8 cellular contexts compared by ENCODE assay signal in the genomic region with DNA sequence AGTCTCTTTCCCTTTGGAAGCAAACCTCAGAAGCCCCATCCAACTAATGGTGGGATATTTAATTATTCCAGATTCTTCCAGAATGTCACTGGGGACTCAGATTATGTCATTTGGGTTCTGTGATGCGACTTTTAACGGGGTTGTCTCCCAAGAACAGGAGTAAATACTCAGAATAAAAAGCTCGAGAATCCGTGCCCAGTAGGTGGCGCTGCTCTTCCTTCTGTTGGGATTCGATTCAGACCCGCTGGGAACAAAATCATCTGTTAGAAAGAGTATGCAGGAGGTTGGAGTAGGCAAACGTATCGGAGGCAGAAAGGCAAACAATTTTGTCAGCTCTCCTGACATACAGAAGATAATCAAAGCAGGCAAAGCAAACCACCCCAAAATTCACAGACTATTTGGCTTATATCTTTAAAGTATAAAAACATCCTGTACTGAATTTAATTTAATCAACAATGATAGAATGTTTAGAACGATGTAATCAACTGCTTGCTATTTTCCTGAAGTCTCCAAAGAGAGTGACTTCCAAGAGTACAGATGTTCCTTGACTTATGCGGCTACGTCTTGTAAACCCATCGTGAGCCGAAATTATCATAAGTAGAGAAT.
DNase-seq lines count a peak whose midpoint lies in the region; ATAC-seq and TF ChIP-seq lines count a peak whose summit lies in the region.

No MANE protein-coding gene starts in this region.

- H3K4me3 ChIP-seq in A673 (ENCODE audit: low read depth, low read length, poor library complexity, severe bottlenecking), result no peak overlapping the region
- H3K4me3 ChIP-seq in MM.1S (ENCODE audit: low read length), result no peak overlapping the region
- H3K4me3 ChIP-seq in gastroesophageal sphincter, result no peak overlapping the region
- no peak overlapping the region for H3K4me3 ChIP-seq in osteoblast (ENCODE audit: insufficient read depth, low read length)
- no peak overlapping the region for H3K4me3 ChIP-seq in tibial artery

- intact Hi-C loops in A673 (cut with micrococcal nuclease; ENCODE audit: unreplicated experiment) (loop anchor here (1.0 to 5.0 kb wide), 2 partner anchors 412 to 516 kb away; no protein-coding TSS in a partner anchor), tibial artery (cut with DNase I; ENCODE audit: low total_unique reads) (loop anchor here (5.0 to 10.0 kb wide), 2 partner anchors 36 to 169 kb away; partner anchors contain the start of gene RAI14)

- peak; percentile 94 for TF ChIP-seq CTCF in A673 (conservative IDR thresholded peaks at IDR 0.05; ENCODE audit: low read depth, low read length)
- peak; percentile 87 for TF ChIP-seq CTCF in MM.1S (IDR thresholded peaks at IDR 0.05; ENCODE audit: low read length)
- peak; percentile 83 to 87 (median 86) for TF ChIP-seq CTCF in gastroesophageal sphincter (IDR thresholded peaks at IDR 0.05)
- peak; percentile 91 for TF ChIP-seq CTCF in osteoblast (IDR thresholded peaks at IDR 0.05; ENCODE audit: extremely low read depth, low read depth, low read length)
- TF ChIP-seq CTCF in tibial artery (IDR thresholded peaks at IDR 0.05), result peak; percentile 75 to 83

- 4 to 9% methylated on average over 11 to 14 of the region's 14 CpGs for WGBS in gastroesophageal sphincter (ENCODE audit: low coverage in 1 of 2), 2 donors

- H3K9ac ChIP-seq in MM.1S (ENCODE audit: low read length), result no peak overlapping the region

- BruUV-seq in A673 (replicated peaks; lab: Mats Ljungman, UMichigan), result no TSS peak

- no peak for TF ChIP-seq POLR2A in gastroesophageal sphincter (IDR thresholded peaks at IDR 0.05)

- no peak for TF ChIP-seq EP300 in gastroesophageal sphincter (IDR thresholded peaks at IDR 0.05)

- ATAC-seq in GM18873 (IDR thresholded peaks at IDR 0.05; ENCODE audit: low FRiP score, unreplicated experiment), result peak; percentile 55
- ATAC-seq in gastroesophageal sphincter, result peak; percentile 62

- H2AFZ ChIP-seq in MM.1S (ENCODE audit: low read length) (peak overlapping the region; percentile 8; the same call in 1 of the 2 replicates), osteoblast (ENCODE audit: low read length) (peak overlapping the region; percentile 48)

- H3K4me1 ChIP-seq in A673 (ENCODE audit: insufficient read depth, low read length, poor library complexity, severe bottlenecking), result peaks cover 7% of the 10 kb centered on the region
- no peaks in the 10 kb centered on the region for H3K4me1 ChIP-seq in MM.1S (ENCODE audit: low read length)
- H3K4me1 ChIP-seq in gastroesophageal sphincter, result peaks cover 5 to 29% (median 6%) of the 10 kb centered on the region in 3 donors
- H3K4me1 ChIP-seq in osteoblast (ENCODE audit: insufficient read depth, low read length), result peaks cover 51% of the 10 kb centered on the region
- H3K4me1 ChIP-seq in tibial artery, result peaks cover 0 to 48% (median 26%) of the 10 kb centered on the region in 4 donors

- H4K20me1 ChIP-seq in MM.1S (ENCODE audit: insufficient read depth, low read length) (no peaks in the 10 kb centered on the region), osteoblast (ENCODE audit: insufficient read depth, low read length) (no peaks in the 10 kb centered on the region)

- H3K36me3 ChIP-seq in A673 (ENCODE audit: insufficient read depth, low read length, poor library complexity, severe bottlenecking) (no peaks in the 10 kb centered on the region), MM.1S (replicated peaks; ENCODE audit: insufficient read depth, low read length) (no peaks in the 10 kb centered on the region), gastroesophageal sphincter (no peaks in the 10 kb centered on the region), osteoblast (ENCODE audit: insufficient read depth, low read length) (no peaks in the 10 kb centered on the region), tibial artery (no peaks in the 10 kb centered on the region)

- DNase-seq in A673 (ENCODE audit: low spot score) (peak; percentile 87), MM.1S (peak; percentile 78), RPMI8226 (peak; percentile 60), osteoblast (ENCODE audit: insufficient read length, low spot score, missing footprints) (peak; percentile 78), tibial artery (peak; percentile 81 to 89)
- DNase-seq in activated effector memory CD4-positive, alpha-beta T cell treated with Interleukin-2 at 50 U/mL for 16 hours, result peak; percentile 35

- H3K79me2 ChIP-seq in MM.1S (ENCODE audit: low read length), result no peaks in the 10 kb centered on the region
- H3K79me2 ChIP-seq in osteoblast (ENCODE audit: insufficient read depth, low read length), result no peaks in the 10 kb centered on the region

- H3K4me2 ChIP-seq in MM.1S (ENCODE audit: low read depth, low read length) (no peak overlapping the region), osteoblast (ENCODE audit: insufficient read depth, low read length) (peak overlapping the region; percentile 56)

- H3K27me3 ChIP-seq in A673 (replicated peaks; ENCODE audit: insufficient read depth, low read depth, low read length, poor library complexity), result no peaks in the 10 kb centered on the region
- no peaks in the 10 kb centered on the region for H3K27me3 ChIP-seq in MM.1S (replicated peaks; ENCODE audit: insufficient read depth, low read length)
- H3K27me3 ChIP-seq in gastroesophageal sphincter, result no peaks in the 10 kb centered on the region
- no peaks in the 10 kb centered on the region for H3K27me3 ChIP-seq in osteoblast (ENCODE audit: insufficient read depth, low read length)
- H3K27me3 ChIP-seq in tibial artery, result no peaks in the 10 kb centered on the region

- H3F3A ChIP-seq in MM.1S (ENCODE audit: insufficient read depth, low read length), result no peaks in the 10 kb centered on the region

- POLR2A ChIA-PET in A673 (lab: Charles Lee; ENCODE audit: low non-redundant PET), result no interaction called here

- CTCF ChIA-PET in A673 (lab: Charles Lee), result interaction anchor here (0.7 to 1.2 kb wide), 5 partner anchors 12 to 411 kb away, joined by 3 to 7 read pairs (median 3); no protein-coding TSS in a partner anchor

- H3K27ac ChIP-seq in A673 (ENCODE audit: low read depth, low read length, poor library complexity, severe bottlenecking) (no peak overlapping the region), MM.1S (ENCODE audit: low read length) (no peak overlapping the region), gastroesophageal sphincter (peak overlapping the region in 3 of 4 donors; percentile 77 to 82 (median 79)), osteoblast (ENCODE audit: low read depth, low read length) (peak overlapping the region; percentile 94), tibial artery (peak overlapping the region; percentile 65)

- no peaks in the 10 kb centered on the region for H3K9me2 ChIP-seq in MM.1S (replicated peaks; ENCODE audit: insufficient read depth, low read length)

- H3K9me3 ChIP-seq in A673 (ENCODE audit: low read depth, low read length, poor library complexity, severe bottlenecking) (no peaks in the 10 kb centered on the region), MM.1S (replicated peaks; ENCODE audit: insufficient read depth, low read length) (no peaks in the 10 kb centered on the region), gastroesophageal sphincter (peaks cover 0 to 8% (median 0%) of the 10 kb centered on the region in 3 donors), osteoblast (ENCODE audit: low read depth, low read length) (no peaks in the 10 kb centered on the region), tibial artery (no peaks in the 10 kb centered on the region)

Comparison
In these comparisons a context has a peak if more than half of its experiments do, and no peak if none do; other contexts are left out.
1. DNase-seq: peak in every context shown above with its lines; median percentile 87 in A673; 85 in tibial artery; 78 in MM.1S; 78 in osteoblast; 60 in RPMI8226; 35 in activated effector memory CD4-positive, alpha-beta T cell treated with Interleukin-2 at 50 U/mL for 16 hours.
2. H3K27ac ChIP-seq: peak in gastroesophageal sphincter (3 of 4), osteoblast (single experiment) and tibial artery (2 of 2); none in A673 (single experiment) and MM.1S (single experiment).
3. Peak in every context shown above with its lines, with median percentiles within 50 percentile points of each other: CTCF ChIP-seq.